In the genomic region with DNA sequence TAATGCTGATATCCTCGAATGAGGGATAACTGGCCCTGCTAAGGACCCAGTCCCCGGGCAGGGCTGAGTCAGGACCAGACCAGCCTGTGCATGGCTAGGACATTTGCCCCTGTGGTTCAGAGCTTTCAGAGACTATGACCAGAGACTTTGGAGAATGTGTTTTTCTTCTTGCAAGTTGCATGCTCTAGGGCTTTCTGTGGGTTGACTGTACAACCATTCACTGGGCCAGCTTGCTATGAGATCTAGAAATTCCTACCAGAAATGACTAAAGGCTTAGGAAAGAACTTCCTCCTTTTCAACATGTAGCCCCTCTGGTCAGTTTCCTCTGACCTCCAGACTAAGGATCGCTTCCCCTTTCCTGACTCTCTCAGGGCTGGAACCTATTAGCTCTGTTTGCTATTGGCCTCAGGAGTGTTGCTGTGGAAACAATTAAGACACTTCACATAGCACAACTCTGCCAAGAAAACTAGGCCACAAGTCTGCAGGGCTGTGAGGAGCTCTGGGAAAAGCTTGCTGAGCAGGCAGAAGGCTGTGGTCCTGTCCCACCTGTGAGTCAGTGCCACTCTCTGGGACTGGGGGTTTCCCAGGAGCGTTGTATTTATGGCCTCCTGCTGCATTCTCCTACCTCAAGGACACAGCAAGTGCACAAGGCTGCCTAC, we compare ENCODE assay signal across 9 cellular contexts. TPM values are rescaled to one million over a fixed set of nuclear protein-coding genes. Genes with fewer than 3 reads are reported as not detected.
A peak's percentile ranks its signal among the peaks of the same experiment; 100 is the strongest.
DNase-seq lines count a peak whose midpoint lies in the region; ATAC-seq and TF ChIP-seq lines count a peak whose summit lies in the region.
"Had no signal": no experiment of that assay in that cellular context is flagged by ENCODE, and none has a peak within 500 bp of the region (broad histone marks: within the 10 kb centered on the region; RNA-seq: fewer than 3 reads in every experiment).

No MANE protein-coding gene starts in this region.

- H2AFZ ChIP-seq in ACC112 (ENCODE audit: low read length, unreplicated experiment) = no peak overlapping the region
- H2AFZ ChIP-seq: PC-9 had no signal

- H3K4me1 ChIP-seq in ACC112 (ENCODE audit: control insufficient read depth, insufficient read depth, low read length, unreplicated experiment) (peaks cover 38% of the 10 kb centered on the region), mucosa of descending colon (ENCODE audit: low read depth) (peaks cover 28% of the 10 kb centered on the region)

- peak; percentile 27 for ATAC-seq in effector memory CD8-positive, alpha-beta T cell (replicated peaks)
- ATAC-seq in mucosa of descending colon = peak; percentile 38
- no peak for ATAC-seq in GM18868 (IDR thresholded peaks at IDR 0.05; ENCODE audit: unreplicated experiment)

- peaks cover 8% of the 10 kb centered on the region in 2 donors for H3K4me1 Mint-ChIP-seq in effector memory CD8-positive, alpha-beta T cell (ENCODE audit: low read depth in 2 of 2)

- no peaks in the 10 kb centered on the region for H3K27me3 ChIP-seq in ACC112 (ENCODE audit: insufficient read depth, low read length)

- H3K4me3 Mint-ChIP-seq in effector memory CD8-positive, alpha-beta T cell = no peak overlapping the region

- peak overlapping the region in 1 of 2 donors; percentile 85 for H3K27ac Mint-ChIP-seq in effector memory CD8-positive, alpha-beta T cell

- H3K27ac ChIP-seq in ACC112 (ENCODE audit: low read depth, low read length) = peak overlapping the region; percentile 71
- H3K27ac ChIP-seq: PC-9 had no signal

- peak; percentile 59 for DNase-seq in NCI-H2029 treated with DMSO at 0.1 percent for 48 hours (lab: John Stamatoyannopoulos, UW)
- DNase-seq in effector memory CD8-positive, alpha-beta T cell = no peak
- no peak for DNase-seq in mucosa of descending colon
- DNase-seq in NCI-H1436 (lab: John Stamatoyannopoulos, UW) = no peak
- DNase-seq in activated CD4-positive, alpha-beta T cell treated with anti-CD3 and anti-CD28 coated beads, Interleukin-2, amount 50 U/mL, for 1 hour = no peak
- DNase-seq in DMS114 treated with DMSO at 0.1 percent for 48 hours (lab: John Stamatoyannopoulos, UW; ENCODE audit: unreplicated experiment) = no peak

- intact Hi-C loops in mucosa of descending colon (cut with DNase I, micrococcal nuclease) = no loop called here

- peaks cover 9% of the 10 kb centered on the region for H3K79me2 ChIP-seq in ACC112 (ENCODE audit: control insufficient read depth, insufficient read depth, low read length, unreplicated experiment)

- no peak for TF ChIP-seq CTCF in mucosa of descending colon (IDR thresholded peaks at IDR 0.05)

- H3K4me3 ChIP-seq in ACC112 (ENCODE audit: low read depth, low read length) = no peak overlapping the region
- H3K4me3 ChIP-seq in mucosa of descending colon = no peak overlapping the region
- H3K4me3 ChIP-seq: PC-9 had no signal

- no peaks in the 10 kb centered on the region for H3K9me3 ChIP-seq in mucosa of descending colon

- H3K36me3 Mint-ChIP-seq in effector memory CD8-positive, alpha-beta T cell (ENCODE audit: insufficient read depth) = peaks cover 65% of the 10 kb centered on the region

- no peaks in the 10 kb centered on the region for H3K9me3 Mint-ChIP-seq in effector memory CD8-positive, alpha-beta T cell

- H3K36me3 ChIP-seq in ACC112 (ENCODE audit: insufficient read depth, low read length) (peaks cover 15% of the 10 kb centered on the region), mucosa of descending colon (ENCODE audit: low read depth) (peaks cover 11% of the 10 kb centered on the region)

- no peaks in the 10 kb centered on the region for H3K27me3 Mint-ChIP-seq in effector memory CD8-positive, alpha-beta T cell

RNA-seq across cellular contexts. Expression of a gene that starts 10.7 kb away (rescaled TPM):
- total RNA-seq in mucosa of descending colon = 10 to 100 TPM; 26.0 to 52.0 (median 28.8) TPM

RNA-seq across cellular contexts. Expression of a gene that starts 27.5 kb away (rescaled TPM):
- 10 to 100 TPM in 1 of 3 donors, 1 to 10 TPM in 2; 1.6 to 12.3 (median 2.5) TPM for total RNA-seq in mucosa of descending colon

RNA-seq across cellular contexts. Expression of a gene that starts 49.1 kb away (rescaled TPM):
- total RNA-seq in mucosa of descending colon = 1 to 10 TPM in 2 of 3 donors, under 1 TPM in 1; 0.81 to 2.2 (median 1.5) TPM

RNA-seq across cellular contexts. Expression of a gene that starts 53.0 kb away (rescaled TPM):
- 10 to 100 TPM; 26.6 to 47.8 (median 35.6) TPM for total RNA-seq in mucosa of descending colon

RNA-seq across cellular contexts. Expression of a gene that starts 59.7 kb away (rescaled TPM):
- total RNA-seq in mucosa of descending colon = 10 to 100 TPM; 34.9 to 49.1 (median 39.7) TPM
